ENCODE assay signal across 23 cellular contexts in the genomic region with DNA sequence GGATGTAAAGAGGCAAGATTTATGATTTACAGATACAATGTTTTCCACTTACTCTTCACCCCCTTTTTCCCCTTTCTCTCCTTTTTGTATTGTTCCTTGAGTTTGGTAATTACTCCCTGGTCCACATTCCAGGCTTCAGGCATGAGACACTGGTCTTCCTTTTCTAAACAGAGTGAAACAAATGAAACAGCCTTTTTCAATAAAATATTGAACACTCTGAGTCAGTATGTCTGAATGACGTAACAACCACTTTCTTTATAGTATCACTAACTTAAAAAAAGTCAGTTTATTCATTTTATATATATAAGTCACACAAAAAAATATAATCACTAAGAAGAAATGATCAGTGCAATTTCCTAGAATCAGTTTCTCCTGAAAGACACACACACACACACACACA.
"Had no signal": no experiment of that assay in that cellular context is flagged by ENCODE, and none has a peak within 500 bp of the region (broad histone marks: within the 10 kb centered on the region; RNA-seq: fewer than 3 reads in every experiment).

No MANE protein-coding gene starts in this region.

- H3K4me3 ChIP-seq: left lung, spleen, thoracic aorta, upper lobe of left lung had no signal

- H3K9me3 Mint-ChIP-seq: activated CD8-positive, alpha-beta T cell treated with anti-CD3 and anti-CD28 coated beads for 36 hours; activated T-helper 2 cell treated with anti-CD3 and anti-CD28 coated beads, Interferon-gamma antibody, Interleukin-2, Interleukin-4, amounts not matched to agents 10 μg/mL and 5 μg/mL and 100 μg/mL, durations not matched to agents 14 hours and 24 hours and 36 hours; nephron; stimulated activated memory B cell treated with anti-CD40 and anti-IgM and Interleukin-4, amounts not matched to agents 10 μg/mL and 1 μg/mL and 100 μg/mL, for 72 hours had no signal

- FAIRE-seq: kidney had no signal

- H3K27me3 ChIP-seq: left lung, spleen, upper lobe of left lung had no signal

- DNase-seq: activated CD4-positive, alpha-beta T cell treated with anti-CD3 and anti-CD28 coated beads for 48 hours; activated CD4-positive, CD25-positive, alpha-beta regulatory T cell; activated CD8-positive, alpha-beta T cell treated with anti-CD3 and anti-CD28 coated beads for 36 hours; activated naive CD4-positive, alpha-beta T cell treated with Interleukin-2 at 50 U/mL for 16 hours; activated T-cell treated with anti-CD3 and anti-CD28 coated beads, Interleukin-2, amount 50 U/mL, for 1 hour; anterior cingulate cortex; cerebellar nuclear complex; cortex of kidney; effector CD4-positive, alpha-beta T cell; foreskin melanocyte; head of caudate nucleus; kidney; left lung; midbrain; spleen; stimulated activated CD4-positive, alpha-beta T cell treated with anti-CD3 and anti-CD28 coated beads, Interleukin-4, amount 100 ng/mL, for 4 hours; T1000; upper lobe of left lung had no signal

- H3K27ac Mint-ChIP-seq: activated CD8-positive, alpha-beta T cell treated with anti-CD3 and anti-CD28 coated beads for 36 hours; activated T-helper 2 cell treated with anti-CD3 and anti-CD28 coated beads, Interferon-gamma antibody, Interleukin-2, Interleukin-4, amounts not matched to agents 10 μg/mL and 5 μg/mL and 100 μg/mL, durations not matched to agents 14 hours and 24 hours and 36 hours; nephron; stimulated activated memory B cell treated with anti-CD40 and anti-IgM and Interleukin-4, amounts not matched to agents 10 μg/mL and 1 μg/mL and 100 μg/mL, for 72 hours had no signal

- ATAC-seq: activated CD8-positive, alpha-beta T cell treated with anti-CD3 and anti-CD28 coated beads for 36 hours; esophagus mucosa; left lung; stimulated activated memory B cell treated with anti-CD40 and anti-IgM and Interleukin-4, amounts not matched to agents 10 μg/mL and 1 μg/mL and 100 μg/mL, for 72 hours had no signal

- H3K9me3 ChIP-seq: left lung, spleen, thoracic aorta, upper lobe of left lung had no signal

- H3K27ac ChIP-seq: left lung, spleen, thoracic aorta, upper lobe of left lung had no signal
